Comparison of ENCODE assay signal across 10 cellular contexts in the genomic region with DNA sequence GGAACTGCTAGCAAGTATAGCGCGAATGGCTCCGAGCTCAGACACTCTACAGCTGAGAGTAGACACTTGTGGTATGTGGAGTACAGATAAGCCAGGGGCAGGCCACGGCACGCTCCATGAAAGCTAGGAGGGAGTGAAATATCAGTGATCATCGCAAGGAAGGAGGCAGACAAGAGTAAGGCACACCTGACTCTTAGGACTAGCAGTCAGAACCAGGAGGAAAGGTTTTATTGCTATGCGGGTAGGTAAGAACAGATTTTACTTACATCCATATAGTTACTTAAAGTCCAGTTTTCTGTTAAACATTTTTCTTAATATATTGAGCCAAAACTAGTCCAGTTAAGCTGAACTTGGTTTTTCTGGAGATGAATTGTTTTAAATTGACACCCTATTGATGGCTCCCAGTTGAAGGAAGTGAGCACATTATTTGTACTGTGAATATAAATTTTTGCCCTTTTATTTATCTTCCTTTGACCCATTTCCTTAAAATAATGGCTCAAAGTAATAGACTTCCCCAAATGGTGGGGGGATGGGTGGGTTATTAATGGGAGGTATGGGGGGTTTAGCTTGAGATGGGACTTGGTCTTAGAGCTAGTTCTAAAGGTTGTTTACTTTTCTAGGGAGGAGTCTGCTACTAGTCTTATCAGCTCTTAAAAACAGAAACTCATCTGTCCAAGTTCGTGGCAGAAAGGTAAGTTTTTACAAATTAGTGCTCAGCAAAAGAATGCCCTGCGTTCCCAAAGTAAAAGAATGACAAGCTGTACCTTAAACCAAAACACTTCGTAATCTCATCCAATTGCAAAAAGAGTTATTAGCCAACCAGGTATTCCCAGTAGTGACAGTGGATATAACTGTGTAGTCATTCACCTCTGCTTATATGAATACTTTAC. TPM values are rescaled to one million over a fixed set of nuclear protein-coding genes. Genes with fewer than 3 reads are reported as not detected.
DNase-seq lines count a peak whose midpoint lies in the region; ATAC-seq and TF ChIP-seq lines count a peak whose summit lies in the region.
"Had no signal": no experiment of that assay in that cellular context is flagged by ENCODE, and none has a peak within 500 bp of the region (broad histone marks: within the 10 kb centered on the region; RNA-seq: fewer than 3 reads in every experiment).

No MANE protein-coding gene starts in this region.

- POLR2A ChIA-PET in AG04450 (lab: Yijun Ruan, JAX): interaction anchor here (0.7 to 2.3 kb wide), 12 partner anchors 10 to 93 kb away, joined by 3 to 12 read pairs (median 4); partner anchors contain the start of genes COPZ1 and NFE2

- H3K27ac Mint-ChIP-seq in activated T-helper 2 cell treated with anti-CD3 and anti-CD28 coated beads, Interferon-gamma antibody, Interleukin-2, Interleukin-4, amounts not matched to agents 10 μg/mL and 5 μg/mL and 100 μg/mL, durations not matched to agents 14 hours and 24 hours and 36 hours: peak overlapping the region; percentile 70

- H3K9me3 Mint-ChIP-seq in activated T-helper 2 cell treated with anti-CD3 and anti-CD28 coated beads, Interferon-gamma antibody, Interleukin-2, Interleukin-4, amounts not matched to agents 10 μg/mL and 5 μg/mL and 100 μg/mL, durations not matched to agents 14 hours and 24 hours and 36 hours: no peaks in the 10 kb centered on the region

- peaks cover 34% of the 10 kb centered on the region for H3K4me1 Mint-ChIP-seq in activated T-helper 2 cell treated with anti-CD3 and anti-CD28 coated beads, Interferon-gamma antibody, Interleukin-2, Interleukin-4, amounts not matched to agents 10 μg/mL and 5 μg/mL and 100 μg/mL, durations not matched to agents 14 hours and 24 hours and 36 hours (ENCODE audit: low read depth)

- no peaks in the 10 kb centered on the region for H3K9me3 ChIP-seq in AG04450 (ENCODE audit: control insufficient read depth, insufficient read depth, low read length)

- no peaks in the 10 kb centered on the region for H3K36me3 Mint-ChIP-seq in activated T-helper 2 cell treated with anti-CD3 and anti-CD28 coated beads, Interferon-gamma antibody, Interleukin-2, Interleukin-4, amounts not matched to agents 10 μg/mL and 5 μg/mL and 100 μg/mL, durations not matched to agents 14 hours and 24 hours and 36 hours (ENCODE audit: low read depth)

- intact Hi-C loops in activated T-helper 2 cell treated with anti-CD3 and anti-CD28 coated beads, Interferon-gamma antibody, Interleukin-2, Interleukin-4, amounts not matched to agents 10 μg/mL and 5 μg/mL and 100 μg/mL, durations not matched to agents 14 hours and 24 hours and 36 hours (cut with micrococcal nuclease): no loop called here
- intact Hi-C loops in left colon (cut with DNase I, micrococcal nuclease): no loop called here

- peak; percentile 36 for TF ChIP-seq POLR2A in GM18951 (IDR thresholded peaks at IDR 0.05; ENCODE audit: extremely low read depth, insufficient read depth, insufficient read length)

- CTCF ChIA-PET in AG04450 (lab: Charles Lee): interaction anchor here (0.7 to 4.1 kb wide), 14 partner anchors 10 to 540 kb away, joined by 3 to 37 read pairs (median 6); partner anchors contain the start of gene COPZ1

- peak overlapping the region; percentile 31 for H3K27ac ChIP-seq in AG04450 (ENCODE audit: low read depth, low read length)

- DNase-seq in AG04450 (ENCODE audit: low read depth, low spot score) (no peak), left colon (no peak), activated gamma-delta T cell treated with Interleukin-2 at 50 U/mL for 16 hours (no peak), dedifferentiated amniotic fluid mesenchymal stem cell (ENCODE audit: extremely low spot score) (no peak), pons (ENCODE audit: low spot score) (no peak), 8988T (no peak)
- DNase-seq in activated T-helper 2 cell treated with anti-CD3 and anti-CD28 coated beads, Interferon-gamma antibody, Interleukin-2, Interleukin-4, amounts not matched to agents 10 μg/mL and 5 μg/mL and 100 μg/mL, durations not matched to agents 14 hours and 24 hours and 36 hours (ENCODE audit: low spot score): no peak
- DNase-seq: GDM1; stimulated activated CD4-positive, alpha-beta T cell treated with anti-CD3 and anti-CD28 coated beads, Interleukin-4, amount 100 ng/mL, for 4 hours had no signal

- H3K4me3 Mint-ChIP-seq in activated T-helper 2 cell treated with anti-CD3 and anti-CD28 coated beads, Interferon-gamma antibody, Interleukin-2, Interleukin-4, amounts not matched to agents 10 μg/mL and 5 μg/mL and 100 μg/mL, durations not matched to agents 14 hours and 24 hours and 36 hours (ENCODE audit: low read depth): peak overlapping the region; percentile 58

- in situ Hi-C loops in GM18951 (cut with MboI; ENCODE audit: low sequenced_read_pairs, unreplicated experiment): no loop called here

- ATAC-seq in left colon: peak; percentile 44

- no peaks in the 10 kb centered on the region for H3K27me3 Mint-ChIP-seq in activated T-helper 2 cell treated with anti-CD3 and anti-CD28 coated beads, Interferon-gamma antibody, Interleukin-2, Interleukin-4, amounts not matched to agents 10 μg/mL and 5 μg/mL and 100 μg/mL, durations not matched to agents 14 hours and 24 hours and 36 hours (ENCODE audit: low read depth)

- TF ChIP-seq CTCF in AG04450 (IDR thresholded peaks at IDR 0.05; ENCODE audit: low read depth, low read length): no peak

- no peaks in the 10 kb centered on the region for H3K27me3 ChIP-seq in AG04450 (ENCODE audit: control insufficient read depth, insufficient read depth, low read length)

- H3K4me3 ChIP-seq in AG04450 (ENCODE audit: low read depth, low read length): peak overlapping the region; percentile 7; the same call in 1 of the 2 replicates

RNA-seq across cellular contexts. Expression of gene HNRNPA1, which starts 5.8 kb away (rescaled TPM):
- polyA plus RNA-seq in AG04450 (2011; rRNA removed): 741 and 845 TPM in 2 replicates
- 1,089 and 1,312 TPM in 2 replicates for polyA minus RNA-seq in AG04450 (2011; rRNA and poly(A)+ RNA removed)
- 1,977 and 2,036 TPM in 2 replicates for total RNA-seq in activated T-helper 2 cell treated with anti-CD3 and anti-CD28 coated beads, Interferon-gamma antibody, Interleukin-2, Interleukin-4, amounts not matched to agents 10 μg/mL and 5 μg/mL and 100 μg/mL, durations not matched to agents 14 hours and 24 hours and 36 hours
- 100 to 1,000 TPM; 503 to 718 TPM for total RNA-seq in left colon

RNA-seq across cellular contexts. Expression of gene CBX5, which starts 6.4 kb away (rescaled TPM):
- polyA plus RNA-seq in AG04450 (2011; rRNA removed): 49.0 and 62.3 TPM in 2 replicates
- polyA minus RNA-seq in AG04450 (2011; rRNA and poly(A)+ RNA removed): 57.1 and 101 TPM in 2 replicates
- 98.1 and 100 TPM in 2 replicates for total RNA-seq in activated T-helper 2 cell treated with anti-CD3 and anti-CD28 coated beads, Interferon-gamma antibody, Interleukin-2, Interleukin-4, amounts not matched to agents 10 μg/mL and 5 μg/mL and 100 μg/mL, durations not matched to agents 14 hours and 24 hours and 36 hours
- total RNA-seq in left colon: 10 to 100 TPM; 40.9 to 42.0 TPM

RNA-seq across cellular contexts. Expression of gene NFE2, which starts 14.5 kb away (rescaled TPM):
- polyA plus RNA-seq in AG04450 (2011; rRNA removed): 0.25 and 0.37 TPM in 2 replicates
- 0.30 and 0.41 TPM in 2 replicates for polyA minus RNA-seq in AG04450 (2011; rRNA and poly(A)+ RNA removed)
- total RNA-seq in activated T-helper 2 cell treated with anti-CD3 and anti-CD28 coated beads, Interferon-gamma antibody, Interleukin-2, Interleukin-4, amounts not matched to agents 10 μg/mL and 5 μg/mL and 100 μg/mL, durations not matched to agents 14 hours and 24 hours and 36 hours: not detected in 2 replicates
- total RNA-seq in left colon: under 1 TPM; 0.14 to 0.18 TPM

RNA-seq across cellular contexts. Expression of gene COPZ1, which starts 38.6 kb away (rescaled TPM):
- polyA plus RNA-seq in AG04450 (2011; rRNA removed): 355 and 404 TPM in 2 replicates
- polyA minus RNA-seq in AG04450 (2011; rRNA and poly(A)+ RNA removed): 137 and 153 TPM in 2 replicates
- 108 and 109 TPM in 2 replicates for total RNA-seq in activated T-helper 2 cell treated with anti-CD3 and anti-CD28 coated beads, Interferon-gamma antibody, Interleukin-2, Interleukin-4, amounts not matched to agents 10 μg/mL and 5 μg/mL and 100 μg/mL, durations not matched to agents 14 hours and 24 hours and 36 hours
- 100 to 1,000 TPM; 119 to 129 TPM for total RNA-seq in left colon
